12 cellular contexts compared by ENCODE assay signal in genomic region chr11:9571766-9572120, GRCh38. TPM values are rescaled to one million over a fixed set of nuclear protein-coding genes. Genes with fewer than 3 reads are reported as not detected.
DNase-seq lines count a peak whose midpoint lies in the region; ATAC-seq and TF ChIP-seq lines count a peak whose summit lies in the region.
"Had no signal": no experiment of that assay in that cellular context is flagged by ENCODE, and none has a peak within 500 bp of the region (broad histone marks: within the 10 kb centered on the region; RNA-seq: fewer than 3 reads in every experiment).

No MANE protein-coding gene starts in this region.

- no peak overlapping the region for H3K27ac ChIP-seq in caudate nucleus (ENCODE audit: low read depth, low read length)

- CTCF ChIA-PET in T-cell (lab: Charles Lee) = interaction anchor here in 1 of 2 donors (3.5 kb wide), 1 partner anchor 42 kb away, joined by 20 read pairs; no protein-coding TSS in a partner anchor

- H3K27me3 Mint-ChIP-seq in T-cell (peaks cover 6 to 13% of the 10 kb centered on the region in 2 donors), glutamatergic neuron (ENCODE audit: unreplicated experiment) (peaks cover 8% of the 10 kb centered on the region)

- ATAC-seq in T-cell (replicated peaks in 1 of 4) = no peak
- ATAC-seq in stimulated activated effector memory CD8-positive, alpha-beta T cell treated with anti-CD3 and anti-CD28 coated beads, Interleukin-12 subunit alpha, Interleukin-12 subunit beta, amount 100 ng/mL, for 72 hours = no peak
- ATAC-seq: activated CD4-positive, CD25-positive, alpha-beta regulatory T cell treated with anti-CD3 and anti-CD28 coated beads, Interleukin-2, amount 50 U/mL, for 24 hours had no signal

- H3K4me1 Mint-ChIP-seq in T-cell = peaks cover 20 to 44% (median 31%) of the 10 kb centered on the region in 3 donors
- H3K4me1 Mint-ChIP-seq in glutamatergic neuron (ENCODE audit: low read depth, unreplicated experiment) = no peaks in the 10 kb centered on the region
- peaks cover 15% of the 10 kb centered on the region for H3K4me1 Mint-ChIP-seq in stimulated activated effector memory CD8-positive, alpha-beta T cell treated with anti-CD3 and anti-CD28 coated beads, Interleukin-12 subunit alpha, Interleukin-12 subunit beta, amount 100 ng/mL, for 72 hours

- H3K27ac Mint-ChIP-seq in T-cell (no peak overlapping the region), glutamatergic neuron (ENCODE audit: unreplicated experiment) (no peak overlapping the region)
- H3K27ac Mint-ChIP-seq in stimulated activated effector memory CD8-positive, alpha-beta T cell treated with anti-CD3 and anti-CD28 coated beads, Interleukin-12 subunit alpha, Interleukin-12 subunit beta, amount 100 ng/mL, for 72 hours = no peak overlapping the region

- DNase-seq in DMS53 (lab: John Stamatoyannopoulos, UW) = peak; percentile 41
- no peak for DNase-seq in DMS53 treated with DMSO at 0.1 percent for 48 hours (lab: John Stamatoyannopoulos, UW; ENCODE audit: unreplicated experiment)
- no peak for DNase-seq in T-cell
- DNase-seq in glutamatergic neuron = no peak
- DNase-seq in stimulated activated effector memory CD8-positive, alpha-beta T cell treated with anti-CD3 and anti-CD28 coated beads, Interleukin-12 subunit alpha, Interleukin-12 subunit beta, amount 100 ng/mL, for 72 hours (ENCODE audit: low spot score in 2 of 2) = no peak
- no peak for DNase-seq in SW 1271 (lab: John Stamatoyannopoulos, UW)
- DNase-seq in caudate nucleus (lab: John Stamatoyannopoulos, UW) = no peak
- no peak for DNase-seq in SHP77 treated with DMSO at 0.1 percent for 48 hours (lab: John Stamatoyannopoulos, UW)
- DNase-seq: 8988T, KG1, NCI-H446 treated with DMSO at 0.1 percent for 48 hours had no signal

- H3K36me3 Mint-ChIP-seq in T-cell (no peaks in the 10 kb centered on the region), glutamatergic neuron (ENCODE audit: unreplicated experiment) (no peaks in the 10 kb centered on the region)
- H3K36me3 Mint-ChIP-seq in stimulated activated effector memory CD8-positive, alpha-beta T cell treated with anti-CD3 and anti-CD28 coated beads, Interleukin-12 subunit alpha, Interleukin-12 subunit beta, amount 100 ng/mL, for 72 hours = peaks cover 42% of the 10 kb centered on the region

- TF ChIP-seq CTCF in glutamatergic neuron (IDR thresholded peaks at IDR 0.05; ENCODE audit: partially characterized antibody, unreplicated experiment) = no peak

- POLR2A ChIA-PET in T-cell (lab: Charles Lee) = no interaction called here

- H3K4me3 Mint-ChIP-seq in T-cell (peak overlapping the region; percentile 76 to 82 (median 78)), glutamatergic neuron (ENCODE audit: unreplicated experiment) (peak overlapping the region; percentile 86)
- peak overlapping the region; percentile 89 for H3K4me3 Mint-ChIP-seq in stimulated activated effector memory CD8-positive, alpha-beta T cell treated with anti-CD3 and anti-CD28 coated beads, Interleukin-12 subunit alpha, Interleukin-12 subunit beta, amount 100 ng/mL, for 72 hours

- H3K9me3 Mint-ChIP-seq in T-cell (no peaks in the 10 kb centered on the region), glutamatergic neuron (ENCODE audit: unreplicated experiment) (no peaks in the 10 kb centered on the region)
- no peaks in the 10 kb centered on the region for H3K9me3 Mint-ChIP-seq in stimulated activated effector memory CD8-positive, alpha-beta T cell treated with anti-CD3 and anti-CD28 coated beads, Interleukin-12 subunit alpha, Interleukin-12 subunit beta, amount 100 ng/mL, for 72 hours

RNA-seq across cellular contexts. Expression of gene WEE1, which starts 1.7 kb away (rescaled TPM):
- total RNA-seq in T-cell (10 to 100 TPM in 1 of 5 donors, 1 to 10 TPM in 4; 3.8 to 13.5 (median 6.2) TPM), glutamatergic neuron (ENCODE audit: unreplicated experiment) (10.2 TPM)
